9 cellular contexts compared by ENCODE assay signal in genomic region chr1:154747841-154748766, GRCh38.
A peak's percentile ranks its signal among the peaks of the same experiment; 100 is the strongest.
DNase-seq lines count a peak whose midpoint lies in the region; ATAC-seq and TF ChIP-seq lines count a peak whose summit lies in the region.
"Had no signal": no experiment of that assay in that cellular context is flagged by ENCODE, and none has a peak within 500 bp of the region (broad histone marks: within the 10 kb centered on the region; RNA-seq: fewer than 3 reads in every experiment).

No MANE protein-coding gene starts in this region.

- DNase-seq in AG08395 (ENCODE audit: low spot score) (peak; percentile 12), esophagus muscularis mucosa (ENCODE audit: extremely low spot score) (peak; percentile 95), foreskin keratinocyte (no peak)
- DNase-seq in activated CD4-positive, alpha-beta T cell treated with anti-CD3 and anti-CD28 coated beads for 1 hour = peak; percentile 38
- peak in 2 of 3 experiments; percentile 26 to 41 for DNase-seq in stimulated activated CD4-positive, alpha-beta T cell treated with anti-CD3 and anti-CD28 coated beads, TNF-alpha, amount 100 ng/mL, for 4 hours (ENCODE audit: low read depth in 3 of 3)

- H3K4me3 Mint-ChIP-seq in IgD-negative memory B cell = peak overlapping the region in 3 of 4 donors; percentile 28 to 73 (median 35)

- H3K4me1 ChIP-seq in esophagus muscularis mucosa (peaks cover 5 to 54% (median 45%) of the 10 kb centered on the region in 4 donors), foreskin keratinocyte (no peaks in the 10 kb centered on the region)

- TF ChIP-seq EP300 in esophagus muscularis mucosa (IDR thresholded peaks at IDR 0.05) = no peak

- peaks cover 18% of the 10 kb centered on the region for H3K27me3 Mint-ChIP-seq in IgD-negative memory B cell

- no peaks in the 10 kb centered on the region for H3K9me3 ChIP-seq in esophagus muscularis mucosa

- peaks cover 6 to 13% (median 13%) of the 10 kb centered on the region in 3 donors for H3K4me1 Mint-ChIP-seq in IgD-negative memory B cell

- TF ChIP-seq CTCF in esophagus muscularis mucosa (IDR thresholded peaks at IDR 0.05) (no peak), foreskin keratinocyte (conservative IDR thresholded peaks at IDR 0.05) (no peak)

- intact Hi-C loops in esophagus muscularis mucosa (cut with DNase I) = no loop called here

- H3K9me3 Mint-ChIP-seq in IgD-negative memory B cell = no peaks in the 10 kb centered on the region

- H3K27ac ChIP-seq in esophagus muscularis mucosa (replicated peaks in 1 of 4) (peak overlapping the region in 3 of 4 donors; percentile 37 to 41 (median 40)), foreskin keratinocyte (no peak overlapping the region)
- H3K27ac ChIP-seq: C4-2B had no signal

- H3K36me3 Mint-ChIP-seq in IgD-negative memory B cell = peaks cover 2% of the 10 kb centered on the region

- no peaks in the 10 kb centered on the region for H3K27me3 ChIP-seq in esophagus muscularis mucosa
- H3K27me3 ChIP-seq in foreskin keratinocyte = peaks cover 79% of the 10 kb centered on the region

- H3K4me3 ChIP-seq in esophagus muscularis mucosa = no peak overlapping the region

- 59% methylated on average over 19 of the region's 19 CpGs for WGBS in esophagus muscularis mucosa

- no peak for TF ChIP-seq POLR2A in esophagus muscularis mucosa (IDR thresholded peaks at IDR 0.05; ENCODE audit: low read depth)

- H3K27ac Mint-ChIP-seq in IgD-negative memory B cell = no peak overlapping the region

- peak; percentile 73 for ATAC-seq in GM19351 (IDR thresholded peaks at IDR 0.05; ENCODE audit: unreplicated experiment)
- no peak for ATAC-seq in foreskin keratinocyte
- ATAC-seq in HG03565 (IDR thresholded peaks at IDR 0.05; ENCODE audit: unreplicated experiment) = no peak

- no peaks in the 10 kb centered on the region for H3K36me3 ChIP-seq in esophagus muscularis mucosa

Comparison
In these comparisons a context has a peak if more than half of its experiments do, and no peak if none do; other contexts are left out.
1. DNase-seq: peak in AG08395 (single experiment), activated CD4-positive, alpha-beta T cell treated with anti-CD3 and anti-CD28 coated beads for 1 hour (single experiment), esophagus muscularis mucosa (single experiment) and stimulated activated CD4-positive, alpha-beta T cell treated with anti-CD3 and anti-CD28 coated beads, TNF-alpha, amount 100 ng/mL, for 4 hours (2 of 3); none in foreskin keratinocyte (0 of 2).